ENCODE assay signal across 12 cellular contexts in genomic region chr7:107998660-107999480, GRCh38. TPM values are rescaled to one million over a fixed set of nuclear protein-coding genes. Genes with fewer than 3 reads are reported as not detected.
A peak's percentile ranks its signal among the peaks of the same experiment; 100 is the strongest.
DNase-seq lines count a peak whose midpoint lies in the region; ATAC-seq, FAIRE-seq and TF ChIP-seq lines count a peak whose summit lies in the region.
"Had no signal": no experiment of that assay in that cellular context is flagged by ENCODE, and none has a peak within 500 bp of the region (broad histone marks: within the 10 kb centered on the region; RNA-seq: fewer than 3 reads in every experiment).

No MANE protein-coding gene starts in this region.

- H3K9ac ChIP-seq in IMR-90 (ENCODE audit: low read depth, low read length) (0 out of 2 replicates have a peak overlapping the region, but pooled peaks have one; percentile 44), K562 (ENCODE audit: insufficient read depth in 1 of 2, low read depth in 2 of 2, low read length in 2 of 2) (no peak overlapping the region)

- H3K56ac ChIP-seq in IMR-90 (ENCODE audit: extremely low read depth, insufficient read depth, low read length) = peak overlapping the region; percentile 41; the same call in 1 of the 2 replicates

- H2AFZ ChIP-seq in IMR-90 (replicated peaks; ENCODE audit: low read length, poor library complexity) (no peak overlapping the region), K562 (ENCODE audit: low read depth, low read length) (0 out of 2 replicates have a peak overlapping the region, but pooled peaks have one; percentile 30)

- H2AK5ac ChIP-seq in IMR-90 (ENCODE audit: low read depth, low read length) = peak overlapping the region; percentile 47; the same call in 1 of the 2 replicates

- H3K4me3 ChIP-seq in IMR-90 (ENCODE audit: insufficient read depth, low read depth, low read length) = no peak overlapping the region
- no peak overlapping the region for H3K4me3 ChIP-seq in K562
- H3K4me3 ChIP-seq in gastroesophageal sphincter = peak overlapping the region in 1 of 2 donors; percentile 82
- H3K4me3 ChIP-seq in gastrocnemius medialis = no peak overlapping the region

- peaks cover 20 to 49% of the 10 kb centered on the region in 2 experiments for H3K79me1 ChIP-seq in IMR-90 (ENCODE audit: low read depth in 1 of 2, low read length in 2 of 2)

- H3K79me2 ChIP-seq in K562 (ENCODE audit: control insufficient read depth, insufficient read depth, low read length) = no peaks in the 10 kb centered on the region

- H3K27me3 ChIP-seq in IMR-90 (ENCODE audit: control insufficient read depth, insufficient read depth, low read length) (no peaks in the 10 kb centered on the region), K562 (ENCODE audit: control insufficient read depth in 2 of 2, insufficient read depth in 2 of 2, low read length in 2 of 2) (peaks cover 0 to 1% of the 10 kb centered on the region in 2 experiments; a peak in 1 of 5 replicates), gastroesophageal sphincter (no peaks in the 10 kb centered on the region), gastrocnemius medialis (peaks cover 22 to 25% (median 24%) of the 10 kb centered on the region in 3 donors)

- peaks cover 24% of the 10 kb centered on the region for H4K20me1 ChIP-seq in IMR-90 (ENCODE audit: insufficient read depth, low read length)
- no peaks in the 10 kb centered on the region for H4K20me1 ChIP-seq in K562 (replicated peaks; ENCODE audit: control insufficient read depth, insufficient read depth, low read length)

- ATAC-seq in IMR-90 (ENCODE audit: low read depth) (no peak), K562 (no peak), gastroesophageal sphincter (no peak), gastrocnemius medialis (no peak)

- no peak for TF ChIP-seq EP300 in K562 (IDR thresholded peaks at IDR 0.05; ENCODE audit: low read length)
- no peak for TF ChIP-seq EP300 in gastroesophageal sphincter (IDR thresholded peaks at IDR 0.05)

- no peak for FAIRE-seq in K562 (lab: Jason Lieb, UNC)
- FAIRE-seq: colon had no signal

- peak overlapping the region; percentile 45; the same call in 1 of the 2 replicates for H2BK120ac ChIP-seq in IMR-90 (ENCODE audit: low read depth, low read length)

- H3K9me1 ChIP-seq in IMR-90 (ENCODE audit: insufficient read depth, low read length) = peaks cover 9% of the 10 kb centered on the region
- H3K9me1 ChIP-seq in K562 (ENCODE audit: control insufficient read depth, insufficient read depth, low read length) = no peaks in the 10 kb centered on the region

- no peak overlapping the region for H2AK9ac ChIP-seq in IMR-90 (replicated peaks; ENCODE audit: low read depth, low read length, poor library complexity)

- TF ChIP-seq POLR2A in IMR-90 (IDR thresholded peaks at IDR 0.05; ENCODE audit: low read depth, low read length) = no peak
- TF ChIP-seq POLR2A in K562 (conservative IDR thresholded peaks at IDR 0.05) = no peak
- no peak for TF ChIP-seq POLR2A in gastroesophageal sphincter (IDR thresholded peaks at IDR 0.05)
- no peak for TF ChIP-seq POLR2A in gastrocnemius medialis (IDR thresholded peaks at IDR 0.05)

- H3K9me3 ChIP-seq in IMR-90 (ENCODE audit: control insufficient read depth, insufficient read depth, low read length) = no peaks in the 10 kb centered on the region
- H3K9me3 ChIP-seq in K562 (replicated peaks; ENCODE audit: control insufficient read depth, insufficient read depth, low read depth, low read length) = no peaks in the 10 kb centered on the region; the same call in 1 of the 2 replicates
- H3K9me3 ChIP-seq in gastroesophageal sphincter = no peaks in the 10 kb centered on the region
- H3K9me3 ChIP-seq in gastrocnemius medialis = no peaks in the 10 kb centered on the region

- H4K91ac ChIP-seq in IMR-90 (ENCODE audit: insufficient read depth, low read depth, low read length) = peak overlapping the region; percentile 8; the same call in 1 of the 2 replicates

- 0 out of 2 replicates have a peak overlapping the region, but pooled peaks have one; percentile 55 for H2BK20ac ChIP-seq in IMR-90 (ENCODE audit: low read depth, low read length)

- TF ChIP-seq RAD21 in IMR-90 (IDR thresholded peaks at IDR 0.05; ENCODE audit: low read length) (no peak), K562 (CRISPR knock-in tag; conservative IDR thresholded peaks at IDR 0.05 in 1 of 2, IDR thresholded peaks at IDR 0.05 in 1 of 2) (no peak)

- peak overlapping the region in 1 of 2 experiments; percentile 52; a peak in 2 of 4 replicates for H4K8ac ChIP-seq in IMR-90 (ENCODE audit: low read depth in 2 of 2, low read length in 2 of 2)

- no peak overlapping the region for H4K5ac ChIP-seq in IMR-90 (ENCODE audit: low read depth, low read length)

- peak overlapping the region; percentile 37; the same call in 1 of the 2 replicates for H3K4me2 ChIP-seq in IMR-90 (ENCODE audit: low read depth, low read length)
- H3K4me2 ChIP-seq in K562 (ENCODE audit: insufficient read depth, low read length) = no peak overlapping the region

- H3K4ac ChIP-seq in IMR-90 (ENCODE audit: low read depth, low read length) = peak overlapping the region; percentile 66; the same call in 1 of the 2 replicates

- POLR2A ChIA-PET in IMR-90 (lab: Charles Lee; ENCODE audit: unreplicated experiment) = interaction anchor here (0.6 to 1.0 kb wide), 3 partner anchors 18 to 471 kb away, joined by 4 to 8 read pairs (median 4); no protein-coding TSS in a partner anchor
- POLR2A ChIA-PET in K562 (lab: Yijun Ruan, JAX) = interaction anchor here (0.7 to 1.3 kb wide), 4 partner anchors 13 to 22 kb away, joined by 3 to 6 read pairs (median 3); no protein-coding TSS in a partner anchor

- no peak for DNase-seq in IMR-90
- no peak for DNase-seq in K562 (ENCODE audit: extremely low read depth in 1 of 4, low spot score in 3 of 4)
- no peak for DNase-seq in gastrocnemius medialis
- no peak for DNase-seq in activated naive CD4-positive, alpha-beta T cell treated with anti-CD3 and anti-CD28 coated beads, Interleukin-2, amount 50 U/mL, for 16 hours
- DNase-seq in Ammon's horn (ENCODE audit: low spot score) = no peak
- DNase-seq in DMS114 treated with DMSO at 0.1 percent for 48 hours (lab: John Stamatoyannopoulos, UW; ENCODE audit: unreplicated experiment) = no peak
- DNase-seq in NCI-H2196 treated with DMSO at 0.1 percent for 48 hours (lab: John Stamatoyannopoulos, UW; ENCODE audit: unreplicated experiment) = no peak
- DNase-seq: activated CD4-positive, alpha-beta T cell treated with anti-CD3 and anti-CD28 coated beads, Interleukin-2, amount 10 ng/mL, durations not matched to agents 24 days and 14 days; NCI-H1105; NCI-H774 had no signal

- TF ChIP-seq CTCF in IMR-90 (conservative IDR thresholded peaks at IDR 0.05; ENCODE audit: low read depth, low read length) = no peak
- TF ChIP-seq CTCF in K562 (IDR thresholded peaks at IDR 0.05 in 2 of 3, conservative IDR thresholded peaks at IDR 0.05 in 1 of 3; ENCODE audit: insufficient read depth in 2 of 3, low read depth in 1 of 3, low read length in 3 of 3) = no peak
- TF ChIP-seq CTCF in gastroesophageal sphincter (IDR thresholded peaks at IDR 0.05) = no peak
- TF ChIP-seq CTCF in gastrocnemius medialis (IDR thresholded peaks at IDR 0.05 in 4 of 5, conservative IDR thresholded peaks at IDR 0.05 in 1 of 5) = no peak

- H2BK15ac ChIP-seq in IMR-90 (ENCODE audit: low read depth, low read length) = no peak overlapping the region

- peaks cover 35% of the 10 kb centered on the region for H3K36me3 ChIP-seq in IMR-90 (ENCODE audit: control insufficient read depth, insufficient read depth, low read length)
- H3K36me3 ChIP-seq in K562 (ENCODE audit: control insufficient read depth, insufficient read depth, low read length) = no peaks in the 10 kb centered on the region; the same call in 2 of the 3 replicates
- H3K36me3 ChIP-seq in gastroesophageal sphincter = peaks cover 0 to 22% of the 10 kb centered on the region in 2 donors
- no peaks in the 10 kb centered on the region for H3K36me3 ChIP-seq in gastrocnemius medialis

- in situ Hi-C loops in IMR-90 (cut with MboI; ENCODE audit: low sequenced_read_pairs) = no loop called here
- in situ Hi-C loops in K562 (cut with MboI) = no loop called here
- in situ Hi-C loops in gastrocnemius medialis (cut with MboI; ENCODE audit: low sequenced_read_pairs in 4 of 4) = no loop called here

- BruUV-seq in IMR-90 (replicated peaks; lab: Mats Ljungman, UMichigan) = no TSS peak
- no TSS peak for BruUV-seq in K562 (replicated peaks; lab: Mats Ljungman, UMichigan)

- CTCF ChIA-PET in IMR-90 (lab: Yijun Ruan, JAX) (interaction anchor here (0.9 to 1.2 kb wide), 2 partner anchors 56 to 148 kb away, joined by 3 to 4 read pairs; no protein-coding TSS in a partner anchor), K562 (lab: Yijun Ruan, JAX; ENCODE audit: low intra/inter-chr PET ratio) (no interaction called here)

- 0 out of 2 replicates have a peak overlapping the region, but pooled peaks have one; percentile 33 for H3K23ac ChIP-seq in IMR-90 (ENCODE audit: low read depth, low read length)

- H3K18ac ChIP-seq in IMR-90 (ENCODE audit: low read depth, low read length) = no peak overlapping the region

- H2BK5ac ChIP-seq in IMR-90 (ENCODE audit: low read depth, low read length, poor library complexity, severe bottlenecking) = no peak overlapping the region

- dilution Hi-C loops in IMR-90 (cut with HindIII; ENCODE audit: low sequenced_read_pairs, unreplicated experiment) = no loop called here

- intact Hi-C loops in IMR-90 (cut with micrococcal nuclease) (loop anchor here (2.0 kb wide), 1 partner anchor 80 kb away; no protein-coding TSS in a partner anchor), K562 (cut with micrococcal nuclease) (no loop called here), gastrocnemius medialis (cut with DNase I; ENCODE audit: low total_unique reads) (no loop called here)

- H3K4me1 ChIP-seq in IMR-90 (ENCODE audit: control insufficient read depth, insufficient read depth, low read length) = peaks cover 24% of the 10 kb centered on the region
- peaks cover 27 to 37% of the 10 kb centered on the region in 2 experiments for H3K4me1 ChIP-seq in K562 (replicated peaks in 1 of 2; ENCODE audit: control insufficient read depth in 2 of 2, insufficient read depth in 2 of 2, low read length in 2 of 2)
- peaks cover 14 to 82% (median 27%) of the 10 kb centered on the region in 3 donors for H3K4me1 ChIP-seq in gastroesophageal sphincter
- H3K4me1 ChIP-seq in gastrocnemius medialis = peaks cover 13 to 20% of the 10 kb centered on the region in 2 donors

- H3K27ac ChIP-seq in IMR-90 (ENCODE audit: insufficient read depth, low read length) (peak overlapping the region; percentile 33; the same call in 1 of the 2 replicates), K562 (ENCODE audit: extremely low read depth, low read depth, low read length) (no peak overlapping the region; the same call in 2 of the 3 replicates), gastroesophageal sphincter (peak overlapping the region in 3 of 4 donors; percentile 77 to 90 (median 84)), gastrocnemius medialis (peak overlapping the region in 3 of 4 donors; percentile 27 to 70 (median 70))

- 100% methylated on average over 1 of the region's 3 CpGs; no CpG with 5 or more reads in 1 of the 2 experiments for WGBS in IMR-90 (ENCODE audit: extremely low coverage in 2 of 2, insufficient read length in 1 of 2), 2 experiments
- WGBS in K562 (ENCODE audit: insufficient coverage, low coverage, missing lambda C conversion rate) = 49% methylated on average over 3 of the region's 3 CpGs
- WGBS in gastroesophageal sphincter (ENCODE audit: low coverage in 1 of 2), 2 donors = 60 to 81% methylated on average over 1 to 3 of the region's 3 CpGs

- peak overlapping the region; percentile 70; the same call in 1 of the 2 replicates for H3K14ac ChIP-seq in IMR-90 (replicated peaks; ENCODE audit: low read depth, low read length)

RNA-seq across cellular contexts. Expression of gene LAMB1, which starts 4.1 kb away (rescaled TPM):
- total RNA-seq in IMR-90 (2012; rRNA removed) (117 TPM in 2 replicates), K562 (2014; rRNA removed) (10.2 and 10.5 TPM in 2 replicates), K562 (2014; rRNA removed; fragmentation: Illumina TruSeq; extraction: Trizol) (9.8 and 14.5 TPM in 2 replicates), K562 (2015; rRNA removed; fragmentation: Illumina TruSeq; extraction: Trizol) (17.7 and 18.1 TPM in 2 replicates), K562 (2021) (16.6 and 17.3 TPM in 2 replicates), gastroesophageal sphincter (100 to 1,000 TPM; 130 to 193 (median 179) TPM), gastrocnemius medialis (10 to 100 TPM; 14.5 to 56.6 (median 29.8) TPM)
- polyA plus RNA-seq in IMR-90 (2012; rRNA removed) (97.5 and 114 TPM in 2 replicates), K562 (2011; rRNA removed) (12.3 and 21.6 TPM in 2 replicates), K562 (2014; fragmentation: Illumina TruSeq; extraction: Trizol) (13.7 and 14.3 TPM in 2 replicates), K562 (2014; fragmentation: Nextera tagmentation; extraction: Ambion mirVana) (10 to 100 TPM in 1 of 2 experiments, 1 to 10 TPM in 1; 6.0 to 11.7 TPM), K562 (2014; rRNA removed) (9.8 and 16.1 TPM in 2 replicates)
- 83.3 and 90.8 TPM in 2 replicates for polyA plus RNA-seq in IMR-90 (2012; cell fraction: cytosol; rRNA removed)
- 304 and 403 TPM in 2 replicates for polyA plus RNA-seq in IMR-90 (2012; cell fraction: nucleus; rRNA removed; ENCODE audit: low replicate concordance)
- total RNA-seq in K562 (2011; cell fraction: chromatin; rRNA removed; ENCODE audit: low replicate concordance) = 65.8 and 106 TPM in 2 replicates
- total RNA-seq in K562 (2011; cell fraction: nucleolus; rRNA removed) = 51.9 and 59.0 TPM in 2 replicates
- total RNA-seq in K562 (2011; cell fraction: nucleoplasm; rRNA removed) = 55.5 and 61.5 TPM in 2 replicates
- polyA plus RNA-seq in K562 (2011; cell fraction: cytosol; rRNA removed) = 12.5 and 21.5 TPM in 2 replicates
- 58.9 and 88.5 TPM in 2 replicates for polyA plus RNA-seq in K562 (2011; cell fraction: nucleus; rRNA removed)
- polyA plus RNA-seq in K562 (2012) = 15.6 and 25.8 TPM in 2 replicates
- polyA minus RNA-seq in K562 (2011; rRNA and poly(A)+ RNA removed) = 30.3 and 34.1 TPM in 2 replicates
- polyA minus RNA-seq in K562 (2011; cell fraction: cytosol; rRNA and poly(A)+ RNA removed) = 18.7 and 26.3 TPM in 2 replicates
- 29.2 and 49.0 TPM in 2 replicates for polyA minus RNA-seq in K562 (2011; cell fraction: nucleus; rRNA and poly(A)+ RNA removed)
- total RNA-seq: activated CD4-positive, alpha-beta T cell treated with anti-CD3 and anti-CD28 coated beads, Interleukin-2, amount 10 ng/mL, durations not matched to agents 24 days and 14 days had no signal
